ENCODE assay signal across 1 cellular context in genomic region chrX:109740076-109740809, GRCh38.
TF ChIP-seq lines count a peak whose summit lies in the region.

No MANE protein-coding gene starts in this region.

TF ChIP-seq in HepG2, 621 proteins besides CTCF, POLR2A, EP300 and RAD21 (continued from another document and continues in another):
- no peak for TF ChIP-seq ATRX (CRISPR knock-in tag; IDR thresholded peaks at IDR 0.05; ENCODE audit: borderline replicate concordance)
- no peak for TF ChIP-seq NRL (CRISPR knock-in tag; IDR thresholded peaks at IDR 0.05; ENCODE audit: borderline replicate concordance)
- no peak for TF ChIP-seq ZBTB2 (CRISPR knock-in tag; IDR thresholded peaks at IDR 0.05; ENCODE audit: low read depth)
- TF ChIP-seq HIVEP1 (CRISPR knock-in tag; IDR thresholded peaks at IDR 0.05), result no peak
- no peak for TF ChIP-seq KMT2B (CRISPR knock-in tag; IDR thresholded peaks at IDR 0.05)
- no peak for TF ChIP-seq SATB2 (CRISPR knock-in tag; IDR thresholded peaks at IDR 0.05)
- TF ChIP-seq ZNF292 (CRISPR knock-in tag; IDR thresholded peaks at IDR 0.05; ENCODE audit: borderline replicate concordance, low read depth), result no peak; the same call in 1 of the 2 replicates
- TF ChIP-seq ZBTB8A (CRISPR knock-in tag; IDR thresholded peaks at IDR 0.05; ENCODE audit: borderline replicate concordance, low read depth), result no peak
- TF ChIP-seq ZNF639 (CRISPR knock-in tag; conservative IDR thresholded peaks at IDR 0.05), result no peak; the same call in 1 of the 2 replicates
- TF ChIP-seq TOPORS (CRISPR knock-in tag; IDR thresholded peaks at IDR 0.05), result 0 out of 2 replicates have a peak, but pooled peaks have one; percentile 35
- TF ChIP-seq STAG1 (CRISPR knock-in tag; IDR thresholded peaks at IDR 0.05), result peak; percentile 34
- no peak for TF ChIP-seq TRAFD1 (CRISPR knock-in tag; IDR thresholded peaks at IDR 0.05; ENCODE audit: borderline replicate concordance)
- TF ChIP-seq ZNF710 (CRISPR knock-in tag; IDR thresholded peaks at IDR 0.05; ENCODE audit: borderline replicate concordance), result peak; percentile 98
- peak; percentile 29; the same call in 1 of the 2 replicates for TF ChIP-seq ZBTB14 (CRISPR knock-in tag; IDR thresholded peaks at IDR 0.05)
- TF ChIP-seq BRCA1 (CRISPR knock-in tag; IDR thresholded peaks at IDR 0.05), result no peak
- no peak for TF ChIP-seq E2F2 (CRISPR knock-in tag; IDR thresholded peaks at IDR 0.05; ENCODE audit: borderline replicate concordance)
- TF ChIP-seq ZNF839 (CRISPR knock-in tag; IDR thresholded peaks at IDR 0.05; ENCODE audit: borderline replicate concordance), result no peak
- TF ChIP-seq ZNF253 (CRISPR knock-in tag; IDR thresholded peaks at IDR 0.05; ENCODE audit: borderline replicate concordance), result no peak
- no peak for TF ChIP-seq SMARCE1 (IDR thresholded peaks at IDR 0.05; ENCODE audit: borderline replicate concordance)
- no peak for TF ChIP-seq RBFOX2 (IDR thresholded peaks at IDR 0.05; ENCODE audit: low read depth, low read length)
- no peak for TF ChIP-seq ZNF563 (CRISPR knock-in tag; IDR thresholded peaks at IDR 0.05)
- TF ChIP-seq ZXDC (CRISPR knock-in tag; IDR thresholded peaks at IDR 0.05), result no peak
- no peak for TF ChIP-seq ZNF512 (CRISPR knock-in tag; IDR thresholded peaks at IDR 0.05)
- no peak for TF ChIP-seq ZNF773 (CRISPR knock-in tag; IDR thresholded peaks at IDR 0.05; ENCODE audit: borderline replicate concordance)
- TF ChIP-seq AKNA (CRISPR knock-in tag; IDR thresholded peaks at IDR 0.05; ENCODE audit: borderline replicate concordance), result no peak
- no peak for TF ChIP-seq CENPX (CRISPR knock-in tag; IDR thresholded peaks at IDR 0.05)
- TF ChIP-seq KLF16 (CRISPR knock-in tag; IDR thresholded peaks at IDR 0.05), result peak in 1 of 2 experiments; percentile 66; a peak in 2 of 4 replicates
- no peak for TF ChIP-seq MTF2 (CRISPR knock-in tag; IDR thresholded peaks at IDR 0.05; ENCODE audit: borderline replicate concordance)
- TF ChIP-seq CBFB (CRISPR knock-in tag; IDR thresholded peaks at IDR 0.05), result peak; percentile 78
- TF ChIP-seq ZNF260 (CRISPR knock-in tag; IDR thresholded peaks at IDR 0.05; ENCODE audit: borderline replicate concordance, low read depth), result no peak
- no peak for TF ChIP-seq ZNF607 (CRISPR knock-in tag; IDR thresholded peaks at IDR 0.05; ENCODE audit: borderline replicate concordance)
- peak; percentile 94 for TF ChIP-seq GATA4 (IDR thresholded peaks at IDR 0.05; ENCODE audit: borderline replicate concordance, low read depth)
- TF ChIP-seq NKX3-1 (CRISPR knock-in tag; IDR thresholded peaks at IDR 0.05), result 0 out of 2 replicates have a peak, but pooled peaks have one; percentile 66
- no peak for TF ChIP-seq ZNF468 (CRISPR knock-in tag; IDR thresholded peaks at IDR 0.05)
- TF ChIP-seq ZNF276 (CRISPR knock-in tag; IDR thresholded peaks at IDR 0.05; ENCODE audit: low read depth), result no peak
- no peak for TF ChIP-seq ZNF143 (CRISPR knock-in tag; IDR thresholded peaks at IDR 0.05)
- TF ChIP-seq ZNF546 (CRISPR knock-in tag; conservative IDR thresholded peaks at IDR 0.05), result no peak
- TF ChIP-seq KDM1A (CRISPR knock-in tag; IDR thresholded peaks at IDR 0.05), result 0 out of 2 replicates have a peak, but pooled peaks have one; percentile 39
- no peak for TF ChIP-seq ZFP82 (CRISPR knock-in tag; IDR thresholded peaks at IDR 0.05; ENCODE audit: borderline replicate concordance)
- TF ChIP-seq ZNF496 (CRISPR knock-in tag; IDR thresholded peaks at IDR 0.05; ENCODE audit: insufficient replicate concordance), result no peak
- no peak for TF ChIP-seq ZNF614 (CRISPR knock-in tag; IDR thresholded peaks at IDR 0.05; ENCODE audit: borderline replicate concordance)
- TF ChIP-seq TBX3 (IDR thresholded peaks at IDR 0.05; ENCODE audit: borderline replicate concordance), result peak; percentile 97
- TF ChIP-seq EED (CRISPR knock-in tag; IDR thresholded peaks at IDR 0.05), result no peak
